ENCODE assay signal across 1 cellular context in the genomic region with DNA sequence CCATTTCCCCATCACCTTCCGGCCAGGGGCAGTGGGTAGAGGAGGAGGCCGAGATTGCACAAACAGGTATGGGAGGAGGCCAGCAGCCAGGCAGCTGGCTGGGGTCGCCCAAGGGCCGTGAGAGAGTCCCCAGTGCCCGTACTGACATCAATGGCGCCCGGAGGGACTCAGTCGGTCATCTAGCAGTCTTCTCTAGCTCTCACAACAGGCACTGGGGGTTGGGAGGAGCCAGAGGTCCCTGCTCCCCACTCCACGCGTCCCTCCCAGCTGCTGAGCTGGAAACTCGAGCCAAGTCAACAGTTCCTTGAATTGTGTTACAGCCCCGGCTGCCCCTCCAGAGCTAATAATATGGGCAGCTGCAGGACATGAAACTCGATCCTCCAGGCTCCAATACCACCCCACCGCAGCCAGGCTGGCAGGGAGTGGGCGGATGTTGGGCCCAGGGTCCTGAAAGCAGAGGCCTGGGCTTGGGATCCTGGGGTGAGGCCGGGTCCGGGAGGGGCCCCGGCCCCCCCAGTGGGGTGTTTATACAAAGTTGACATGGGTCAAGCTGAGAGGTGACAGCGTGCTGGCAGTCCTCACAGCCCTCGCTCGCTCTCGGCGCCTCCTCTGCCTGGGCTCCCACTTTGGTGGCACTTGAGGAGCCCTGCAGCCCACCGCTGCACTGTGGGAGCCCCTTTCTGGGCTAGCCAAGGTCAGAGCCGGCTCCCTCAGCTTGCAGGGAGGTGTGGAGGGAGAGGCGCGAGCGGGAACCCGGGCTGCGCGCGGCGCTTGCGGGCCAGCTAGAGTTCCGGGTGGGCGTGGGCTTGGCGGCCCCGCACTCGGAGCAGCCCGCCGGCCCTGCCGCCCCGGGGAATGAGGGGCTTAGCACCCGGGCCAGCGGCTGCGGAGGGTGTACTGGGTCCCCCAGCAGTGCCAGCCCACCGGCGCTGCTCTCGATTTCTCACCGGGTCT.
TF ChIP-seq lines count a peak whose summit lies in the region.

No MANE protein-coding gene starts in this region.

TF ChIP-seq in K562, 482 proteins besides CTCF, POLR2A, EP300 and RAD21:
- TF ChIP-seq ZBTB33 (CRISPR knock-in tag; IDR thresholded peaks at IDR 0.05): peak; percentile 77
